In the genomic region with DNA sequence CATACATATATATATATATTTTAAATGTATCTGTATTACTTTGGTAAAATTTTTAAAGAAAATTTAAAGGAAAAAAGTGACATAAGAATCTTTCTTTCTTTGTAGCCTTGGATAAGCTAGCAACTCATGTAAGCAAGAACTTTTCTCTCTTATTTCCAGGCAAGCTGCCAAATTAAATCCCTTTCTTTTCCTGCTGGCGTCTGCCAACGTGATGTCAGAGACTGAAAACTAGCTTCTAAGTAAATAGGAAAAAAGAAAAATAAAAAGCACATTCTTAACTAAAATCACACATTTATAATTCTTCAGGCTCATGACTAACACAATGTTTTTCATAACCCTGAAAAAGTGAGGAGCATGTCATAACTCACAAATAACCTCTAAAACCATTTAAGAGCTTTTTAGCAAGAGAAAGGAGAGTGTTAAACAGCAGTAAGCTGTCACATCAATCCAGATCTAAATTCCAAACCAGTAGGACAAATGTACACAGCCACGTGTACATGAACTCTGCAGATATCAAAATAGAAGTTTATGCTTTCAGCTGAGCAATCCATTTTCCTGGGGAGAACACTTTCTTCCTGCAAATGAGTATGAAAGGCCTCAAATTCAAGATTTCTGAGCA, we compare ENCODE assay signal across 9 cellular contexts.
DNase-seq lines count a peak whose midpoint lies in the region; ATAC-seq, FAIRE-seq and TF ChIP-seq lines count a peak whose summit lies in the region.
"Had no signal": no experiment of that assay in that cellular context is flagged by ENCODE, and none has a peak within 500 bp of the region (broad histone marks: within the 10 kb centered on the region; RNA-seq: fewer than 3 reads in every experiment).

No MANE protein-coding gene starts in this region.

- FAIRE-seq in frontal cortex (lab: Jason Lieb, UNC), result no peak
- FAIRE-seq: GM12878 had no signal

- H3K36me3 ChIP-seq in RWPE2 (ENCODE audit: low read depth) (no peaks in the 10 kb centered on the region), rectal smooth muscle tissue (ENCODE audit: control insufficient read depth, insufficient read depth, low read length) (no peaks in the 10 kb centered on the region)

- H3K4me3 ChIP-seq in RWPE2 (ENCODE audit: severe bottlenecking) (no peak overlapping the region), rectal smooth muscle tissue (ENCODE audit: low read length) (no peak overlapping the region)
- H3K4me3 ChIP-seq: GM12878 had no signal

- DNase-seq in DMS53 (lab: John Stamatoyannopoulos, UW) (peak; percentile 72), RWPE2 (ENCODE audit: low spot score) (no peak), frontal cortex (ENCODE audit: low spot score in 2 of 2) (peak; percentile 55 to 65), HK-2 (ENCODE audit: unreplicated experiment) (no peak), MV-4-11 (lab: John Stamatoyannopoulos, UW) (no peak)

- no peaks in the 10 kb centered on the region for H3K9me3 ChIP-seq in RWPE2 (ENCODE audit: severe bottlenecking)

- H3K27me3 ChIP-seq in RWPE2 (ENCODE audit: insufficient read depth, poor library complexity, severe bottlenecking), result no peaks in the 10 kb centered on the region
- H3K27me3 ChIP-seq in rectal smooth muscle tissue (ENCODE audit: control insufficient read depth, insufficient read depth, low read length), result no peaks in the 10 kb centered on the region

- no peak for TF ChIP-seq CTCF in RWPE2 (IDR thresholded peaks at IDR 0.05; ENCODE audit: poor library complexity, severe bottlenecking)

- H3K4me1 ChIP-seq in RWPE2 (ENCODE audit: insufficient read depth, poor library complexity, severe bottlenecking) (peaks cover 18% of the 10 kb centered on the region), rectal smooth muscle tissue (ENCODE audit: control insufficient read depth, insufficient read depth, low read length) (peaks cover 6% of the 10 kb centered on the region)

- H3K27ac ChIP-seq in RWPE2 (ENCODE audit: poor library complexity, severe bottlenecking) (peak overlapping the region; percentile 56), rectal smooth muscle tissue (ENCODE audit: low read depth, low read length) (peak overlapping the region; percentile 39)

- ATAC-seq in RWPE2 (ENCODE audit: low read depth) (peak; percentile 66), GM18868 (IDR thresholded peaks at IDR 0.05; ENCODE audit: unreplicated experiment) (no peak), GM21576 (IDR thresholded peaks at IDR 0.05; ENCODE audit: unreplicated experiment) (no peak)
- ATAC-seq: GM12878 had no signal

- peak overlapping the region; percentile 28 for H3K9ac ChIP-seq in rectal smooth muscle tissue (ENCODE audit: low read length)

Comparison
In these comparisons a context has a peak if more than half of its experiments do, and no peak if none do; other contexts are left out.
1. DNase-seq: peak in DMS53 (single experiment) and frontal cortex (2 of 2); none in RWPE2 (single experiment), HK-2 (single experiment) and MV-4-11 (single experiment).